In genomic region chr11:69142894-69143293, GRCh38 we compare ENCODE assay signal across 25 cellular contexts. TPM values are rescaled to one million over a fixed set of nuclear protein-coding genes. Genes with fewer than 3 reads are reported as not detected.
"Had no signal": no experiment of that assay in that cellular context is flagged by ENCODE, and none has a peak within 500 bp of the region (broad histone marks: within the 10 kb centered on the region; RNA-seq: fewer than 3 reads in every experiment).

No MANE protein-coding gene starts in this region.

- ATAC-seq: effector memory CD8-positive, alpha-beta T cell; esophagus mucosa; left lobe of liver; lower lobe of right lung; naive thymus-derived CD4-positive, alpha-beta T cell; WTC11 had no signal

- H3K9ac ChIP-seq: neural progenitor cell had no signal

- DNase-seq: activated CD4-positive, alpha-beta T cell treated with anti-CD3 and anti-CD28 coated beads, Interleukin-2, amount 50 U/mL, for 4 hours; activated CD8-positive, alpha-beta memory T cell treated with anti-CD3 and anti-CD28 coated beads for 24 hours; activated naive CD4-positive, alpha-beta T cell treated with Interleukin-2 at 50 U/mL for 16 hours; activated naive CD8-positive, alpha-beta T cell treated with anti-CD3 and anti-CD28 coated beads for 36 hours; activated T-cell treated with anti-CD3 and anti-CD28 coated beads, Interleukin-2, amount 50 U/mL, for 48 hours; dorsolateral prefrontal cortex; effector memory CD8-positive, alpha-beta T cell; foreskin melanocyte; glutamatergic neuron; immature natural killer cell; lower lobe of right lung; naive thymus-derived CD4-positive, alpha-beta T cell; retina; stimulated activated CD4-positive, alpha-beta T cell treated with anti-CD3 and anti-CD28 coated beads, Interleukin-4, amount 100 ng/mL, for 1 hour; stimulated activated naive CD4-positive, alpha-beta T cell; upper lobe of left lung had no signal

- H2AFZ ChIP-seq: hepatocyte, neural progenitor cell had no signal

- H3K27ac ChIP-seq: dorsolateral prefrontal cortex, hepatocyte, lower lobe of right lung, neural progenitor cell, thoracic aorta, upper lobe of left lung had no signal

- H3K36me3 ChIP-seq: lower lobe of right lung, neural progenitor cell, thoracic aorta, upper lobe of left lung had no signal

- H3K4me1 ChIP-seq: lower lobe of right lung, neural progenitor cell, upper lobe of left lung had no signal

- H3K27me3 ChIP-seq: dorsolateral prefrontal cortex, hepatocyte, neural progenitor cell, upper lobe of left lung had no signal

- H3K4me2 ChIP-seq: hepatocyte, neural progenitor cell had no signal

- H3K9me3 ChIP-seq: lower lobe of right lung had no signal

- H3K4me3 ChIP-seq: dorsolateral prefrontal cortex, hepatocyte, lower lobe of right lung, neural progenitor cell, thoracic aorta, upper lobe of left lung had no signal

- H3K79me2 ChIP-seq: hepatocyte had no signal

RNA-seq across cellular contexts. Expression of gene SMIM38, which starts 12.8 kb away (rescaled TPM):
- total RNA-seq: astrocyte, endothelial cell of umbilical vein, kidney epithelial cell, left lobe of liver, lower lobe of right lung had no signal
- polyA plus RNA-seq: immature natural killer cell; naive thymus-derived CD4-positive, alpha-beta T cell had no signal
